ENCODE assay signal across 13 cellular contexts in genomic region chr9:93475856-93476255, GRCh38.
"Had no signal": no experiment of that assay in that cellular context is flagged by ENCODE, and none has a peak within 500 bp of the region (broad histone marks: within the 10 kb centered on the region; RNA-seq: fewer than 3 reads in every experiment).

No MANE protein-coding gene starts in this region.

- H3K9me3 ChIP-seq: stomach, vagina had no signal

- H3K27me3 ChIP-seq: hepatocyte, neural progenitor cell, stomach, vagina had no signal

- H3K4me2 ChIP-seq: hepatocyte, neural progenitor cell had no signal

- H2AFZ ChIP-seq: hepatocyte, neural progenitor cell, parathyroid adenoma had no signal

- H3K9ac ChIP-seq: neural progenitor cell, parathyroid adenoma had no signal

- H3K9me3 Mint-ChIP-seq: activated naive CD4-positive, alpha-beta T cell treated with anti-CD3 and anti-CD28 coated beads, Interleukin-2, amount 50 U/mL, for 72 hours; neural progenitor cell had no signal

- H3K4me1 ChIP-seq: parathyroid adenoma had no signal

- DNase-seq: activated CD8-positive, alpha-beta memory T cell treated with anti-CD3 and anti-CD28 coated beads, Interleukin-2, amount 50 U/mL, for 48 hours; anterior cingulate cortex; kidney glomerular epithelial cell; stimulated activated CD4-positive, alpha-beta T cell treated with anti-CD3 and anti-CD28 coated beads, Interleukin-15, amount 100 ng/mL, for 24 hours; stimulated activated CD4-positive, alpha-beta T cell treated with anti-CD3 and anti-CD28 coated beads, Interleukin-4, amount 100 ng/mL, for 24 hours; stomach; T-helper 2 cell had no signal

- H3K4me3 Mint-ChIP-seq: neural progenitor cell had no signal

- H3K36me3 ChIP-seq: neural progenitor cell had no signal

- H3K4me3 ChIP-seq: hepatocyte, neural progenitor cell, stomach, vagina had no signal

- H3K27ac Mint-ChIP-seq: neural progenitor cell had no signal

- H3K27ac ChIP-seq: epithelial cell of prostate, hepatocyte, neural progenitor cell, parathyroid adenoma, stomach, vagina had no signal
